ENCODE assay signal across 17 cellular contexts in the genomic region with DNA sequence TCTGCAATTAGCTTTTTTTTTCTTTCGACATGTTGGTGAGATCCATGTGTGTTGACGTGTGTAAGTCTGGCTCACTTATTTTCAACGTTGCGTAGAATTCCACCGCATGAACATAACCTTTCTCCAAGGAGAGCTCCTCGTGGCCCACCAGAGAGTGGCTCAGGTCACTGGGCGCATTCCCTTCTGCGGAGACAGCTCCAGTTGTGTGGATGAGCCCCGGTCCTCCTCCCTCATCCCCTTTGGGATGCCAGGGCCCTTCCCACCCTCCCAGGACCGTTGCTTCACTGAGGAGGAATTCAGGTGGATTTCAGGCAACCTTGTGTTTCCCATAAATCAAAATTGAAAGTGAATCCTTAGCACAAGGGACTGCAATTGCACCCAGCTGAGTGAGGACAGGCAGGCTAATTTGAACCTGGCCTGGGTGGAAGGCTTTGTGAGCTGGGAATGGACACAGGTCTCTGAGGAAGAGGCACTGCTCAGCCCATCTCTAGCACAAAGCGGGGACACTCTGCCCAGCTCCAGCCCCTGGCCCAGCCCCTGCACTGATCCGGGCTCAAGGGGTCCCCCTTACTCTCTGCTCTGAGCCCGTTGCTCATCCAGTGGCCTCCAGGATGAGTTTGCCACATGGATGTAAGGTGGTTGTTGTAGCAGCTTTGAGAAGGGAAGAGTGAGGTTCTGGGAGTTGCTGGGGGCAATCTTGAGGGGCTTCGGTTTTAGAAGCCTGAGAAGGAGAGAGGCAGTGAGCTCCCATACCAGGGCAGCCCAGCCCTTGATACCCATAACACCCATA. TPM values are rescaled to one million over a fixed set of nuclear protein-coding genes. Genes with fewer than 3 reads are reported as not detected.
DNase-seq lines count a peak whose midpoint lies in the region; ATAC-seq and TF ChIP-seq lines count a peak whose summit lies in the region.
"Had no signal": no experiment of that assay in that cellular context is flagged by ENCODE, and none has a peak within 500 bp of the region (broad histone marks: within the 10 kb centered on the region; RNA-seq: fewer than 3 reads in every experiment).

No MANE protein-coding gene starts in this region.

- no peaks in the 10 kb centered on the region for H3K9me3 Mint-ChIP-seq in MCF 10A (ENCODE audit: unreplicated experiment)
- no peaks in the 10 kb centered on the region for H3K9me3 Mint-ChIP-seq in activated CD4-positive, alpha-beta T cell treated with anti-CD3 and anti-CD28 coated beads, Interleukin-2, amount 10 ng/mL, durations not matched to agents 7 days and 5 days
- H3K9me3 Mint-ChIP-seq: CD4-positive, alpha-beta T cell; HFFc6 had no signal

- ATAC-seq in sciatic nerve (no peak), HG03521 (IDR thresholded peaks at IDR 0.05; ENCODE audit: unreplicated experiment) (no peak)

- BruUV-seq in MCF 10A (replicated peaks; lab: Mats Ljungman, UMichigan) = no TSS peak

- H3K9me3 ChIP-seq in breast epithelium = no peaks in the 10 kb centered on the region

- H3K27me3 Mint-ChIP-seq in MCF 10A (ENCODE audit: insufficient read depth, unreplicated experiment) = no peaks in the 10 kb centered on the region
- no peaks in the 10 kb centered on the region for H3K27me3 Mint-ChIP-seq in activated CD4-positive, alpha-beta T cell treated with anti-CD3 and anti-CD28 coated beads, Interleukin-2, amount 10 ng/mL, durations not matched to agents 7 days and 5 days
- H3K27me3 Mint-ChIP-seq: CD4-positive, alpha-beta T cell had no signal

- H3K36me3 ChIP-seq in breast epithelium = no peaks in the 10 kb centered on the region

- H3K27ac ChIP-seq in breast epithelium = peak overlapping the region; percentile 48 to 53
- H3K27ac ChIP-seq: 22Rv1, HL-60 had no signal

- POLR2A ChIA-PET in MCF 10A (lab: Yijun Ruan, JAX) = no interaction called here
- POLR2A ChIA-PET in activated CD4-positive, alpha-beta T cell treated with anti-CD3 and anti-CD28 coated beads, Interleukin-2, amount 10 ng/mL, durations not matched to agents 7 days and 5 days (lab: Charles Lee) = no interaction called here

- CTCF ChIA-PET in MCF 10A (lab: Yijun Ruan, JAX) = interaction anchor here (0.6 to 2.9 kb wide), 8 partner anchors 9 to 735 kb away, joined by 3 to 11 read pairs (median 3); no protein-coding TSS in a partner anchor
- CTCF ChIA-PET in activated CD4-positive, alpha-beta T cell treated with anti-CD3 and anti-CD28 coated beads, Interleukin-2, amount 10 ng/mL, durations not matched to agents 7 days and 5 days (lab: Charles Lee) = interaction anchor here (0.6 to 0.9 kb wide), 3 partner anchors 8 to 709 kb away, joined by 3 to 5 read pairs (median 3); no protein-coding TSS in a partner anchor

- H3K4me3 Mint-ChIP-seq in MCF 10A (ENCODE audit: unreplicated experiment) = no peak overlapping the region
- H3K4me3 Mint-ChIP-seq in activated CD4-positive, alpha-beta T cell treated with anti-CD3 and anti-CD28 coated beads, Interleukin-2, amount 10 ng/mL, durations not matched to agents 7 days and 5 days = no peak overlapping the region
- H3K4me3 Mint-ChIP-seq: CD4-positive, alpha-beta T cell; HFFc6 had no signal

- no peaks in the 10 kb centered on the region for H3K27me3 ChIP-seq in breast epithelium

- H3K4me3 ChIP-seq in breast epithelium = no peak overlapping the region

- DNase-seq in breast epithelium (ENCODE audit: low spot score in 2 of 2) (no peak), MCF 10A (ENCODE audit: unreplicated experiment) (no peak), left kidney (ENCODE audit: low read depth, low spot score) (peak; percentile 28), sciatic nerve (ENCODE audit: low spot score) (peak; percentile 45), medulla oblongata (ENCODE audit: extremely low spot score) (no peak)
- DNase-seq in activated CD4-positive, alpha-beta T cell treated with anti-CD3 and anti-CD28 coated beads, Interleukin-2, amount 10 ng/mL, durations not matched to agents 7 days and 5 days = no peak
- DNase-seq: C1 segment of cervical spinal cord; Calu3; CD4-positive, alpha-beta T cell; DMS 273 treated with DMSO at 0.1 percent for 48 hours; HCEC 1CT; HFFc6 had no signal

- no peak for TF ChIP-seq CTCF in breast epithelium (IDR thresholded peaks at IDR 0.05)
- no peak for TF ChIP-seq CTCF in MCF 10A (IDR thresholded peaks at IDR 0.05; ENCODE audit: unreplicated experiment)

- peaks cover 12% of the 10 kb centered on the region for H3K4me1 Mint-ChIP-seq in MCF 10A (ENCODE audit: insufficient read depth, unreplicated experiment)
- no peaks in the 10 kb centered on the region for H3K4me1 Mint-ChIP-seq in activated CD4-positive, alpha-beta T cell treated with anti-CD3 and anti-CD28 coated beads, Interleukin-2, amount 10 ng/mL, durations not matched to agents 7 days and 5 days

- H3K4me1 ChIP-seq in breast epithelium = peaks cover 0 to 5% of the 10 kb centered on the region in 2 donors

- no peaks in the 10 kb centered on the region for H3K36me3 Mint-ChIP-seq in MCF 10A (ENCODE audit: insufficient read depth, unreplicated experiment)
- H3K36me3 Mint-ChIP-seq in activated CD4-positive, alpha-beta T cell treated with anti-CD3 and anti-CD28 coated beads, Interleukin-2, amount 10 ng/mL, durations not matched to agents 7 days and 5 days (ENCODE audit: low read depth) = no peaks in the 10 kb centered on the region

- H3K27ac Mint-ChIP-seq in MCF 10A (ENCODE audit: low read depth, unreplicated experiment) = no peak overlapping the region
- no peak overlapping the region for H3K27ac Mint-ChIP-seq in activated CD4-positive, alpha-beta T cell treated with anti-CD3 and anti-CD28 coated beads, Interleukin-2, amount 10 ng/mL, durations not matched to agents 7 days and 5 days
- H3K27ac Mint-ChIP-seq: CD4-positive, alpha-beta T cell; HFFc6 had no signal

- intact Hi-C loops in breast epithelium (cut with DNase I; ENCODE audit: low total_unique reads) (loop anchor here (10.0 kb wide), 1 partner anchor 85 kb away; no protein-coding TSS in a partner anchor), MCF 10A (cut with micrococcal nuclease) (no loop called here), sciatic nerve (cut with DNase I) (no loop called here)

- no peak for TF ChIP-seq POLR2A in breast epithelium (IDR thresholded peaks at IDR 0.05)

RNA-seq across cellular contexts. Expression of gene HAAO, which starts 57.8 kb away (rescaled TPM):
- total RNA-seq in breast epithelium (1 to 10 TPM; 4.4 to 6.2 (median 5.9) TPM), MCF 10A (2022) (not detected in 2 replicates), sciatic nerve (14.3 TPM)
- not detected for total RNA-seq in activated CD4-positive, alpha-beta T cell treated with anti-CD3 and anti-CD28 coated beads, Interleukin-2, amount 10 ng/mL, durations not matched to agents 7 days and 5 days
- total RNA-seq: CD4-positive, alpha-beta T cell; Daoy; H4 had no signal

Comparison
In these comparisons a context has a peak if more than half of its experiments do, and no peak if none do; other contexts are left out.
1. DNase-seq: peak in left kidney (single experiment) and sciatic nerve (single experiment); none in breast epithelium (0 of 2), MCF 10A (single experiment), activated CD4-positive, alpha-beta T cell treated with anti-CD3 and anti-CD28 coated beads, Interleukin-2, amount 10 ng/mL, durations not matched to agents 7 days and 5 days (single experiment) and medulla oblongata (single experiment).